In genomic region chr14:22978873-22979671, GRCh38 we compare ENCODE assay signal across 1 cellular context.
TF ChIP-seq lines count a peak whose summit lies in the region.

No MANE protein-coding gene starts in this region.

TF ChIP-seq in HepG2, 621 proteins besides CTCF, POLR2A, EP300 and RAD21 (continued from another document and continues in another):
- TF ChIP-seq BCL3 (CRISPR knock-in tag; IDR thresholded peaks at IDR 0.05) (no peak), IRX3 (CRISPR knock-in tag; IDR thresholded peaks at IDR 0.05; ENCODE audit: borderline replicate concordance, low read depth) (no peak), LBX2 (CRISPR knock-in tag; IDR thresholded peaks at IDR 0.05; ENCODE audit: borderline replicate concordance) (peak; percentile 52; the same call in 1 of the 2 replicates), FOXK1 (CRISPR knock-in tag; IDR thresholded peaks at IDR 0.05; ENCODE audit: borderline replicate concordance, low read depth) (no peak), CEBPG (CRISPR knock-in tag; IDR thresholded peaks at IDR 0.05) (no peak), ZNF788 (CRISPR knock-in tag; IDR thresholded peaks at IDR 0.05; ENCODE audit: borderline replicate concordance) (0 out of 2 replicates have a peak, but pooled peaks have one; percentile 76), MEIS1 (CRISPR knock-in tag; IDR thresholded peaks at IDR 0.05; ENCODE audit: borderline replicate concordance) (no peak; the same call in 1 of the 2 replicates), ZNF468 (CRISPR knock-in tag; IDR thresholded peaks at IDR 0.05) (no peak), KIAA2018 (CRISPR knock-in tag; IDR thresholded peaks at IDR 0.05; ENCODE audit: borderline replicate concordance) (no peak), ZBTB7A (CRISPR knock-in tag; IDR thresholded peaks at IDR 0.05) (no peak), IRF1 (CRISPR knock-in tag; IDR thresholded peaks at IDR 0.05; ENCODE audit: low read depth) (no peak), CBX2 (IDR thresholded peaks at IDR 0.05; ENCODE audit: low read depth, low read length) (no peak), CBX2 (CRISPR knock-in tag; IDR thresholded peaks at IDR 0.05; ENCODE audit: low read depth) (no peak), HOXA3 (CRISPR knock-in tag; IDR thresholded peaks at IDR 0.05) (no peak), ARID4A (CRISPR knock-in tag; IDR thresholded peaks at IDR 0.05; ENCODE audit: borderline replicate concordance) (no peak), GATAD2A (CRISPR knock-in tag; IDR thresholded peaks at IDR 0.05) (no peak; the same call in 1 of the 2 replicates), DZIP1 (CRISPR knock-in tag; IDR thresholded peaks at IDR 0.05) (no peak), LCORL (IDR thresholded peaks at IDR 0.05) (no peak), LCORL (CRISPR knock-in tag; IDR thresholded peaks at IDR 0.05) (no peak), ZNF891 (CRISPR knock-in tag; IDR thresholded peaks at IDR 0.05) (no peak), RORA (CRISPR knock-in tag; IDR thresholded peaks at IDR 0.05) (no peak), SIX1 (CRISPR knock-in tag; IDR thresholded peaks at IDR 0.05; ENCODE audit: borderline replicate concordance) (0 out of 2 replicates have a peak, but pooled peaks have one; percentile 25), MTERF4 (CRISPR knock-in tag; IDR thresholded peaks at IDR 0.05) (no peak), ZBTB42 (CRISPR knock-in tag; IDR thresholded peaks at IDR 0.05) (no peak), ZC3H13 (CRISPR knock-in tag; IDR thresholded peaks at IDR 0.05) (no peak), ZBTB26 (CRISPR knock-in tag; IDR thresholded peaks at IDR 0.05; ENCODE audit: borderline replicate concordance) (peak; percentile 45; the same call in 1 of the 2 replicates), ZNF766 (CRISPR knock-in tag; IDR thresholded peaks at IDR 0.05; ENCODE audit: borderline replicate concordance) (no peak), REL (CRISPR knock-in tag; conservative IDR thresholded peaks at IDR 0.05) (no peak), NFE2 (CRISPR knock-in tag; IDR thresholded peaks at IDR 0.05) (no peak), SMAD9 (CRISPR knock-in tag; IDR thresholded peaks at IDR 0.05) (0 out of 2 replicates have a peak, but pooled peaks have one; percentile 30), BRCA1 (CRISPR knock-in tag; IDR thresholded peaks at IDR 0.05) (no peak), PCBP1 (IDR thresholded peaks at IDR 0.05; ENCODE audit: borderline replicate concordance, low read depth, low read length) (peak; percentile 84; the same call in 1 of the 2 replicates), NCOR1 (IDR thresholded peaks at IDR 0.05; ENCODE audit: borderline replicate concordance, low read length) (no peak), DNMT3B (CRISPR knock-in tag; conservative IDR thresholded peaks at IDR 0.05) (no peak; the same call in 1 of the 2 replicates), SOX5 (CRISPR knock-in tag; IDR thresholded peaks at IDR 0.05; ENCODE audit: borderline replicate concordance) (no peak; the same call in 1 of the 2 replicates), ZNF564 (CRISPR knock-in tag; IDR thresholded peaks at IDR 0.05) (no peak), TFDP1 (CRISPR knock-in tag; IDR thresholded peaks at IDR 0.05; ENCODE audit: borderline replicate concordance) (no peak; the same call in 1 of the 2 replicates), GLMP (CRISPR knock-in tag; IDR thresholded peaks at IDR 0.05; ENCODE audit: borderline replicate concordance) (no peak)
